ENCODE assay signal across 9 cellular contexts in the genomic region with DNA sequence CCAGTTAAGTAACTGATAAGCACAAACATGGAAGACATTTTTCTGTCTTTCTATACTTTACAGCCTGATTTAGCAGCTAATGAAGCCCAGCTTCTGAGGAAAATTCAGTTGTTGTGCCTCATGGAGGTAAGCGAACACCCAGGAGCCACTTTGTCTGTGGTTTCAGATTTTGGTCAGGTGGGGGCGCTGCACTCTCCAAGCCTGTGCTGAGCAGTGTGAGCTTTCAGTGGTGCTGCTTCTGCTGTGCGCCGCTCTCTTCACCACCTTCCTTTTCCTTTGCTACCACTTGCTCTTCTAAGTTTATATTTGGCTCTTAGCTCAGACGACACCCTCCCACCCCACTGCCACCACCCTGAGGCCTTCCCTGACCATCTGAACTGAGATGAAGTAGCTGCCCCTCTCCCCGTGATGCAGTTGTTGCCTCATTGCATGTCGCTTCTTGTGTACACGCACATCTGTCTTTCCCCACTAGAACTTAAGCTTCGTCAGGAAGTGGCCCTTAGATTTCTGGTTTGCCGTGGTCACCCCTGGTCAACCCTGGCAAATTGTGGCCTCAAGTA. TPM values are rescaled to one million over a fixed set of nuclear protein-coding genes. Genes with fewer than 3 reads are reported as not detected.
A peak's percentile ranks its signal among the peaks of the same experiment; 100 is the strongest.
DNase-seq lines count a peak whose midpoint lies in the region; TF ChIP-seq lines count a peak whose summit lies in the region.
"Had no signal": no experiment of that assay in that cellular context is flagged by ENCODE, and none has a peak within 500 bp of the region (broad histone marks: within the 10 kb centered on the region; RNA-seq: fewer than 3 reads in every experiment).

No MANE protein-coding gene starts in this region.

- WGBS in suprapubic skin: 77% methylated on average over 10 of the region's 10 CpGs

- H3K36me3 ChIP-seq in suprapubic skin: peaks cover 78% of the 10 kb centered on the region

- no peaks in the 10 kb centered on the region for H3K9me3 Mint-ChIP-seq in nephron progenitor cell
- H3K9me3 Mint-ChIP-seq: dendritic cell treated with granulocyte-macrophage colony-stimulating factor and Interleukin-4, amounts not matched to agents 40 ng/mL and 50 ng/mL, for 4 days had no signal

- peak overlapping the region; percentile 82 for H3K27ac Mint-ChIP-seq in nephron progenitor cell
- H3K27ac Mint-ChIP-seq: dendritic cell treated with granulocyte-macrophage colony-stimulating factor and Interleukin-4, amounts not matched to agents 40 ng/mL and 50 ng/mL, for 4 days had no signal

- no peak overlapping the region for H3K4me3 ChIP-seq in GM12865 (ENCODE audit: low read depth, low read length)
- no peak overlapping the region for H3K4me3 ChIP-seq in epithelial cell of esophagus (ENCODE audit: low read length)
- H3K4me3 ChIP-seq in suprapubic skin: no peak overlapping the region

- peak; percentile 69 for DNase-seq in GM12865 (ENCODE audit: low read depth)
- peak; percentile 36 for DNase-seq in NCI-H2196 treated with DMSO at 0.1 percent for 48 hours (lab: John Stamatoyannopoulos, UW; ENCODE audit: unreplicated experiment)
- peak; percentile 65 to 68 for DNase-seq in activated CD8-positive, alpha-beta memory T cell treated with anti-CD3 and anti-CD28 coated beads for 4 hours (ENCODE audit: low read depth in 2 of 2)
- peak; percentile 66 for DNase-seq in epithelial cell of esophagus (ENCODE audit: low read depth)
- DNase-seq in nephron progenitor cell: peak; percentile 77
- DNase-seq in suprapubic skin (ENCODE audit: low spot score in 2 of 2): no peak
- DNase-seq in epidermal melanocyte (ENCODE audit: insufficient read length, low spot score): no peak
- no peak for DNase-seq in NK-92 treated with Interleukin-12 subunit alpha and Interleukin-12 subunit beta, amount 100 ng/mL, for 24 hours (lab: John Stamatoyannopoulos, UW)

- no peaks in the 10 kb centered on the region for H3K27me3 ChIP-seq in suprapubic skin

- H3K4me1 Mint-ChIP-seq in nephron progenitor cell: peaks cover 6% of the 10 kb centered on the region

- H3K9me3 ChIP-seq in suprapubic skin: no peaks in the 10 kb centered on the region

- no peak for TF ChIP-seq EP300 in suprapubic skin (IDR thresholded peaks at IDR 0.05)

- H3K4me3 Mint-ChIP-seq in nephron progenitor cell: no peak overlapping the region
- H3K4me3 Mint-ChIP-seq: dendritic cell treated with granulocyte-macrophage colony-stimulating factor and Interleukin-4, amounts not matched to agents 40 ng/mL and 50 ng/mL, for 4 days had no signal

- no peak for TF ChIP-seq POLR2A in suprapubic skin (IDR thresholded peaks at IDR 0.05)

- TF ChIP-seq CTCF in GM12865 (IDR thresholded peaks at IDR 0.05; ENCODE audit: insufficient read depth, low read depth, low read length, missing control alignments) (peak; percentile 72), epithelial cell of esophagus (IDR thresholded peaks at IDR 0.05; ENCODE audit: insufficient read depth, low read depth, low read length, missing control alignments) (peak; percentile 76), nephron progenitor cell (IDR thresholded peaks at IDR 0.05) (peak; percentile 72), suprapubic skin (IDR thresholded peaks at IDR 0.05) (peak; percentile 44 to 59)

- no peak overlapping the region for H3K27ac ChIP-seq in suprapubic skin

- peaks cover 58% of the 10 kb centered on the region for H3K36me3 Mint-ChIP-seq in nephron progenitor cell (ENCODE audit: low read depth)

- H3K4me1 ChIP-seq in suprapubic skin: no peaks in the 10 kb centered on the region

- H3K27me3 Mint-ChIP-seq in nephron progenitor cell (ENCODE audit: low read depth, poor library complexity): peaks cover 2% of the 10 kb centered on the region

RNA-seq across cellular contexts. Expression of gene PSMD13, which starts 14.0 kb away (rescaled TPM):
- 10 to 100 TPM; 70.3 to 97.8 (median 87.3) TPM for total RNA-seq in suprapubic skin

RNA-seq across cellular contexts. Expression of gene SIRT3, which starts 14.7 kb away (rescaled TPM):
- 10 to 100 TPM in 3 of 4 donors, 1 to 10 TPM in 1; 9.1 to 20.1 (median 13.3) TPM for total RNA-seq in suprapubic skin

RNA-seq across cellular contexts. Expression of gene NLRP6, which starts 27.4 kb away (rescaled TPM):
- 1 to 10 TPM in 1 of 4 donors, under 1 TPM in 3; 0.15 to 1.3 (median 0.64) TPM for total RNA-seq in suprapubic skin

RNA-seq across cellular contexts. Expression of gene PGGHG, which starts 38.1 kb away (rescaled TPM):
- 10 to 100 TPM in 2 of 4 donors, 1 to 10 TPM in 2; 3.5 to 22.0 (median 8.1) TPM for total RNA-seq in suprapubic skin

RNA-seq across cellular contexts. Expression of gene RIC8A, which starts 43.3 kb away (rescaled TPM):
- total RNA-seq in suprapubic skin: 10 to 100 TPM; 62.4 to 90.1 (median 80.9) TPM

Comparison
In these comparisons a context has a peak if more than half of its experiments do, and no peak if none do; other contexts are left out.
1. DNase-seq: peak in GM12865 (single experiment), NCI-H2196 treated with DMSO at 0.1 percent for 48 hours (single experiment), activated CD8-positive, alpha-beta memory T cell treated with anti-CD3 and anti-CD28 coated beads for 4 hours (2 of 2), epithelial cell of esophagus (single experiment) and nephron progenitor cell (single experiment); none in suprapubic skin (0 of 2), epidermal melanocyte (single experiment) and NK-92 treated with Interleukin-12 subunit alpha and Interleukin-12 subunit beta, amount 100 ng/mL, for 24 hours (single experiment).
2. Peak in every context shown above with its lines, with median percentiles within 50 percentile points of each other: CTCF ChIP-seq.